In genomic region chr6:104207635-104208034, GRCh38 we compare ENCODE assay signal across 33 cellular contexts.
"Had no signal": no experiment of that assay in that cellular context is flagged by ENCODE, and none has a peak within 500 bp of the region (broad histone marks: within the 10 kb centered on the region; RNA-seq: fewer than 3 reads in every experiment).

No MANE protein-coding gene starts in this region.

- H3K4me1 ChIP-seq: adrenal gland, ascending aorta, body of pancreas, breast epithelium had no signal

- H3K27ac ChIP-seq: adrenal gland, ascending aorta, body of pancreas, brain microvascular endothelial cell, breast epithelium, cardiac muscle cell had no signal

- H3K4me3 ChIP-seq: adrenal gland, ascending aorta, body of pancreas, breast epithelium, cardiac muscle cell had no signal

- ATAC-seq: activated naive CD4-positive, alpha-beta T cell treated with anti-CD3 and anti-CD28 coated beads, Interleukin-2, amount 50 U/mL, for 72 hours; activated naive CD8-positive, alpha-beta T cell treated with anti-CD3 and anti-CD28 coated beads, Interleukin-2, amount 50 U/mL, for 24 hours; activated T-cell treated with anti-CD3 and anti-CD28 coated beads, Interleukin-2, amount 50 U/mL, for 4 hours; activated T-cell treated with anti-CD3 and anti-CD28 coated beads, Interleukin-2, amount 50 U/mL, for 72 hours; activated T-helper 17 cell treated with anti-CD3 and anti-CD28 coated beads, Interleukin-2, amount 50 U/mL, for 72 hours; body of pancreas had no signal

- H3K27me3 ChIP-seq: adrenal gland, ascending aorta, body of pancreas, brain microvascular endothelial cell, breast epithelium, cardiac muscle cell had no signal

- FAIRE-seq: astrocyte, bronchial epithelial cell had no signal

- H3K36me3 ChIP-seq: adrenal gland, ascending aorta, brain microvascular endothelial cell, breast epithelium, cardiac muscle cell had no signal

- H3K9me3 ChIP-seq: adrenal gland, ascending aorta, body of pancreas, breast epithelium had no signal

- DNase-seq: activated effector memory CD4-positive, alpha-beta T cell treated with anti-CD3 and anti-CD28 coated beads, Interleukin-2, amount 50 U/mL, for 16 hours; activated effector memory CD4-positive, alpha-beta T cell treated with Interleukin-2 at 50 U/mL for 16 hours; activated gamma-delta T cell; activated gamma-delta T cell treated with Interleukin-2 at 50 U/mL for 16 hours; activated naive CD4-positive, alpha-beta T cell; activated naive CD4-positive, alpha-beta T cell treated with anti-CD3 and anti-CD28 coated beads for 36 hours; activated naive CD4-positive, alpha-beta T cell treated with anti-CD3 and anti-CD28 coated beads, Interleukin-2, amount 10 ng/mL, durations not matched to agents 7 days and 5 days; activated naive CD4-positive, alpha-beta T cell treated with anti-CD3 and anti-CD28 coated beads, Interleukin-2, amount 50 U/mL, for 16 hours; activated naive CD4-positive, alpha-beta T cell treated with Interleukin-2 at 50 U/mL for 16 hours; activated naive CD8-positive, alpha-beta T cell treated with anti-CD3 and anti-CD28 coated beads for 36 hours; activated naive CD8-positive, alpha-beta T cell treated with anti-CD3 and anti-CD28 coated beads, Interleukin-2, amount 10 ng/mL, durations not matched to agents 7 days and 5 days; activated naive CD8-positive, alpha-beta T cell treated with anti-CD3 and anti-CD28 coated beads, Interleukin-2, amount 50 U/mL, for 24 hours; activated T-cell treated with anti-CD3 and anti-CD28 coated beads, Interleukin-2, amount 50 U/mL, for 24 hours; activated T-cell treated with anti-CD3 and anti-CD28 coated beads, Interleukin-2, amount 50 U/mL, for 4 hours; activated T-cell treated with anti-CD3 and anti-CD28 coated beads, Interleukin-2, amount 50 U/mL, for 48 hours; activated T-cell treated with anti-CD3 and anti-CD28 coated beads, Interleukin-2, amount 50 U/mL, for 72 hours; adrenal gland; amniotic stem cell; amygdala; anterior cingulate cortex; aorta; body of pancreas; brain microvascular endothelial cell; caudate nucleus; central memory CD4-positive, alpha-beta T cell; cerebellar nuclear complex had no signal
